In the genomic region with DNA sequence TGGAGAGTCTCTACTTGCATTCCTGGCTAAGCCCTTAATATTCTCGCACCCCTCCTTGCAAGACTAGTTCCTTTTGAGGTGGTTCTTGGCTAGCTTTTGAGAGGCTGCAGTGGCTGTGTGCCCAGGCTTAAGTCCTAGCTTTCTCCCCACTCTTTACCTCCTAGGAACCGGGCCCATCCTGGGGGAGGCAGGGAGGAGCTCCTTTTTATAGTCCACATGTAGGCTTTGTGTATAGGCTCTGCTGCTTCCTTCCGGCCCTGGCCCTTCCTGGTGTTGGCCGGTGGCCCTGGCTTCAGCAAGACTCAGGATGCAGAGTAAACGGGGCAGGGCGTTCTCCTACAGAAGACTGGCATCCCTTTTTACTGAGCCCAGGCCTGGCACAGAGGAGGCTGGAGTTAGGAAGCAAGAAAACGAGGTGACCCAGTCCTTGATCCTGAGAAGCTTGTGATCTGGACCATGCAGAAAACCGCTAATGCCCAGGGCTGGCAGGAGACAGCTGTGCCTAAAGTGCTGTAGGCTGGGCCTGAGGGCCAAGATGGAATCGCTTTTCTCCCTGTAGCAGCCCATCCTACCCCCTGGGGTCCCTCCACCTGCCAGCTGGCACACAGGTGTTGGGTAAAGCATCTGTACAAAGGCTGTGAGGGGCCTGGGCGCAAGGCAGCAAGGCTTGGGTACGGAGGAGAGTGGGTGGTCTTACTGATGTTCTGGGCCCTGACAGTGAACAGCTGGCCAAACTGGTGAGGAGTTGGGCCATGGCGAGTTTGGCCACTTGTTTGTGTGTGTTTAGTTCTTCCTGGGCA, we compare ENCODE assay signal across 11 cellular contexts. TPM values are rescaled to one million over a fixed set of nuclear protein-coding genes. Genes with fewer than 3 reads are reported as not detected.
DNase-seq lines count a peak whose midpoint lies in the region; ATAC-seq lines count a peak whose summit lies in the region.
"Had no signal": no experiment of that assay in that cellular context is flagged by ENCODE, and none has a peak within 500 bp of the region (broad histone marks: within the 10 kb centered on the region; RNA-seq: fewer than 3 reads in every experiment).

No MANE protein-coding gene starts in this region.

- H3K27ac Mint-ChIP-seq in activated T-helper 1 cell treated with anti-CD3 and anti-CD28 coated beads, Interleukin-12 subunit alpha, Interleukin-12 subunit beta, Interleukin-2, Interleukin-4 antibody, amounts not matched to agents 30 ng/mL and 10 ng/mL and 1 ng/mL, durations not matched to agents 14 hours and 24 hours and 36 hours, result peak overlapping the region; percentile 71

- H3K36me3 Mint-ChIP-seq in activated T-helper 1 cell treated with anti-CD3 and anti-CD28 coated beads, Interleukin-12 subunit alpha, Interleukin-12 subunit beta, Interleukin-2, Interleukin-4 antibody, amounts not matched to agents 30 ng/mL and 10 ng/mL and 1 ng/mL, durations not matched to agents 14 hours and 24 hours and 36 hours (ENCODE audit: low read depth), result peaks cover 36% of the 10 kb centered on the region

- no peaks in the 10 kb centered on the region for H3K36me3 ChIP-seq in GM23248 (ENCODE audit: low read depth)
- H3K36me3 ChIP-seq: cardiac muscle cell had no signal

- H3K27me3 ChIP-seq in GM23248 (replicated peaks; ENCODE audit: insufficient read depth), result no peaks in the 10 kb centered on the region
- H3K27me3 ChIP-seq: cardiac muscle cell had no signal

- no peak overlapping the region for H3K9ac ChIP-seq in GM23248

- 54 to 58% methylated on average over 12 of the region's 12 CpGs for WGBS in GM23248 (ENCODE audit: low coverage in 1 of 2, low lambda C conversion rate in 2 of 2, missing lambda C conversion rate in 2 of 2), 2 experiments

- peaks cover 19% of the 10 kb centered on the region for H3K4me1 ChIP-seq in GM23248 (ENCODE audit: insufficient read depth)

- peaks cover 97% of the 10 kb centered on the region for H3K4me1 Mint-ChIP-seq in activated T-helper 1 cell treated with anti-CD3 and anti-CD28 coated beads, Interleukin-12 subunit alpha, Interleukin-12 subunit beta, Interleukin-2, Interleukin-4 antibody, amounts not matched to agents 30 ng/mL and 10 ng/mL and 1 ng/mL, durations not matched to agents 14 hours and 24 hours and 36 hours (ENCODE audit: low read depth)

- intact Hi-C loops in activated T-helper 1 cell treated with anti-CD3 and anti-CD28 coated beads, Interleukin-12 subunit alpha, Interleukin-12 subunit beta, Interleukin-2, Interleukin-4 antibody, amounts not matched to agents 30 ng/mL and 10 ng/mL and 1 ng/mL, durations not matched to agents 14 hours and 24 hours and 36 hours (cut with micrococcal nuclease), result no loop called here
- intact Hi-C loops in cardiac septum (cut with DNase I), result loop anchor here (10.0 kb wide), 1 partner anchor 549 kb away; no protein-coding TSS in a partner anchor
- intact Hi-C loops in sciatic nerve (cut with DNase I), result no loop called here

- H3K4me2 ChIP-seq in GM23248 (ENCODE audit: unreplicated experiment), result no peak overlapping the region

- H3K79me2 ChIP-seq in GM23248 (ENCODE audit: insufficient read depth), result peaks cover 99% of the 10 kb centered on the region

- H2AFZ ChIP-seq in GM23248, result no peak overlapping the region

- peak overlapping the region; percentile 46 for H3K4me3 Mint-ChIP-seq in activated T-helper 1 cell treated with anti-CD3 and anti-CD28 coated beads, Interleukin-12 subunit alpha, Interleukin-12 subunit beta, Interleukin-2, Interleukin-4 antibody, amounts not matched to agents 30 ng/mL and 10 ng/mL and 1 ng/mL, durations not matched to agents 14 hours and 24 hours and 36 hours

- no peaks in the 10 kb centered on the region for H3F3A ChIP-seq in GM23248 (ENCODE audit: insufficient read depth)

- no peaks in the 10 kb centered on the region for H3K9me3 ChIP-seq in GM23248 (ENCODE audit: low read depth)

- H3K27ac ChIP-seq in GM23248, result no peak overlapping the region
- H3K27ac ChIP-seq: cardiac muscle cell had no signal

- in situ Hi-C loops in GM23248 (cut with MboI), result no loop called here

- no peaks in the 10 kb centered on the region for H3K27me3 Mint-ChIP-seq in activated T-helper 1 cell treated with anti-CD3 and anti-CD28 coated beads, Interleukin-12 subunit alpha, Interleukin-12 subunit beta, Interleukin-2, Interleukin-4 antibody, amounts not matched to agents 30 ng/mL and 10 ng/mL and 1 ng/mL, durations not matched to agents 14 hours and 24 hours and 36 hours (ENCODE audit: insufficient read depth)

- ATAC-seq in sciatic nerve (no peak), HG03196 (IDR thresholded peaks at IDR 0.05; ENCODE audit: unreplicated experiment) (no peak), HG03045 (IDR thresholded peaks at IDR 0.05; ENCODE audit: unreplicated experiment) (no peak), HG03571 (IDR thresholded peaks at IDR 0.05; ENCODE audit: unreplicated experiment) (no peak)

- no peaks in the 10 kb centered on the region for H3K9me2 ChIP-seq in GM23248 (ENCODE audit: insufficient read depth)

- no peaks in the 10 kb centered on the region for H3K9me3 Mint-ChIP-seq in activated T-helper 1 cell treated with anti-CD3 and anti-CD28 coated beads, Interleukin-12 subunit alpha, Interleukin-12 subunit beta, Interleukin-2, Interleukin-4 antibody, amounts not matched to agents 30 ng/mL and 10 ng/mL and 1 ng/mL, durations not matched to agents 14 hours and 24 hours and 36 hours

- DNase-seq in GM23248 (peak; percentile 20), cardiac septum (ENCODE audit: low spot score) (peak; percentile 86), sciatic nerve (ENCODE audit: low spot score) (peak; percentile 59), NCI-H1436 (lab: John Stamatoyannopoulos, UW) (no peak)
- no peak for DNase-seq in activated T-helper 1 cell treated with anti-CD3 and anti-CD28 coated beads, Interleukin-12 subunit alpha, Interleukin-12 subunit beta, Interleukin-2, Interleukin-4 antibody, amounts not matched to agents 30 ng/mL and 10 ng/mL and 1 ng/mL, durations not matched to agents 14 hours and 24 hours and 36 hours (ENCODE audit: low spot score)
- DNase-seq: NCI-H1694 treated with DMSO at 0.1 percent for 48 hours; stimulated activated CD4-positive, alpha-beta T cell treated with anti-CD3 and anti-CD28 coated beads, Interleukin-15, amount 100 ng/mL, for 24 hours had no signal

- H4K20me1 ChIP-seq in GM23248 (ENCODE audit: insufficient read depth), result peaks cover 5% of the 10 kb centered on the region; the same call in 1 of the 2 replicates

- no peak overlapping the region for H3K4me3 ChIP-seq in GM23248
- H3K4me3 ChIP-seq: cardiac muscle cell had no signal

RNA-seq across cellular contexts. Expression of gene PLCG1, which starts 8.7 kb away (rescaled TPM):
- total RNA-seq in GM23248 (2014; rRNA removed; shearing (Covaris generic)), result 29.8 and 32.6 TPM in 2 replicates
- polyA plus RNA-seq in GM23248 (2016; fragmentation: Nextera tagmentation; extraction: Ambion mirVana), result 4.8 and 8.3 TPM in 2 replicates
- 203 and 205 TPM in 2 replicates for total RNA-seq in activated T-helper 1 cell treated with anti-CD3 and anti-CD28 coated beads, Interleukin-12 subunit alpha, Interleukin-12 subunit beta, Interleukin-2, Interleukin-4 antibody, amounts not matched to agents 30 ng/mL and 10 ng/mL and 1 ng/mL, durations not matched to agents 14 hours and 24 hours and 36 hours
- 66.6 TPM for total RNA-seq in cardiac septum
- total RNA-seq in sciatic nerve, result 148 TPM

Comparison
In these comparisons a context has a peak if more than half of its experiments do, and no peak if none do; other contexts are left out.
1. DNase-seq: peak in GM23248 (single experiment), cardiac septum (single experiment) and sciatic nerve (single experiment); none in activated T-helper 1 cell treated with anti-CD3 and anti-CD28 coated beads, Interleukin-12 subunit alpha, Interleukin-12 subunit beta, Interleukin-2, Interleukin-4 antibody, amounts not matched to agents 30 ng/mL and 10 ng/mL and 1 ng/mL, durations not matched to agents 14 hours and 24 hours and 36 hours (single experiment) and NCI-H1436 (single experiment).